ENCODE assay signal across 14 cellular contexts in the genomic region with DNA sequence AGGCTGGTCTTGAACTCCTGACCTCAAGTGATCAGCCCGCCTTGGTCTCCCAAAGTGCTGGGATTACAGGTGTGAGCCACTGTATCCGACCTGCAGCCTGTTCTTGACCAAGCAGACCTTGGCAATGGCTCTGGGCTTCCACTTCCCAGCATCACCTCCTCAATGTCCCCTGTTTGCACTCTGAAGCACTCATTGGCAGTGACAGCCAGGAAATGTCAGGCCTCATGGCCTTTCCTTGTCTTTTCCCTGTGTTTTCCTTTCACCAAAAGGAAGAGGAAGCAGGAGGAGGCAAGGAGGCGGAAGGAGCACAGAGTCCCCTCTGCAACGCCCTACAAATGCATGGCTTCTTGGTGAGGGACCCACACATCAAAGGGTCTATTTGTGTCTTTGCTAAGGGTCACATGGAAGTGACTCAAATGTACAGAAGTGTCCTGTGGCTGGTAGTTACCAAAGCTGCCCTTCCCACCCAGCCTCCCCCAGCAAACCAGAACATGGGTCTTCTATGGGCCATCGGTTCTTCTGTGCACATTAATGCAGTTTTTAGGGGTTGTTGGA.
"Had no signal": no experiment of that assay in that cellular context is flagged by ENCODE, and none has a peak within 500 bp of the region (broad histone marks: within the 10 kb centered on the region; RNA-seq: fewer than 3 reads in every experiment).

No MANE protein-coding gene starts in this region.

- ATAC-seq: left colon; pancreas; stimulated activated memory B cell treated with anti-CD40 and anti-IgM and Interleukin-4, amounts not matched to agents 10 μg/mL and 1 μg/mL and 100 μg/mL, for 72 hours had no signal

- DNase-seq: activated CD4-positive, alpha-beta T cell treated with anti-CD3 and anti-CD28 coated beads, Interleukin-2, amount 50 U/mL, for 4 hours; activated naive CD4-positive, alpha-beta T cell treated with anti-CD3 and anti-CD28 coated beads for 36 hours; caudate nucleus; cortex of kidney; left colon; pancreas; small intestine; substantia nigra; transverse colon had no signal

- H3K9me3 ChIP-seq: adrenal gland, pancreas, transverse colon had no signal

- H3K27ac ChIP-seq: pancreas, transverse colon had no signal

- H3K27me3 ChIP-seq: adrenal gland, pancreas, transverse colon had no signal

- H3K4me3 ChIP-seq: adrenal gland, pancreas, transverse colon had no signal

- H3K9me3 Mint-ChIP-seq: neural crest cell had no signal

- H3K4me3 Mint-ChIP-seq: activated naive CD4-positive, alpha-beta T cell treated with anti-CD3 and anti-CD28 coated beads for 36 hours; activated T-helper 1 cell treated with anti-CD3 and anti-CD28 coated beads, Interleukin-12 subunit alpha, Interleukin-12 subunit beta, Interleukin-2, Interleukin-4 antibody, amounts not matched to agents 30 ng/mL and 10 ng/mL and 1 ng/mL, durations not matched to agents 14 hours and 24 hours and 36 hours; neural crest cell; stimulated activated memory B cell treated with anti-CD40 and anti-IgM and Interleukin-4, amounts not matched to agents 10 μg/mL and 1 μg/mL and 100 μg/mL, for 72 hours; T-helper 2 cell treated with Interferon-gamma antibody and Interleukin-4, amounts not matched to agents 5 μg/mL and 100 μg/mL, for 36 hours had no signal

- H3K27me3 Mint-ChIP-seq: stimulated activated memory B cell treated with anti-CD40 and anti-IgM and Interleukin-4, amounts not matched to agents 10 μg/mL and 1 μg/mL and 100 μg/mL, for 72 hours had no signal

- H3K4me1 ChIP-seq: pancreas had no signal

- H3K27ac Mint-ChIP-seq: activated naive CD4-positive, alpha-beta T cell treated with anti-CD3 and anti-CD28 coated beads for 36 hours; activated T-helper 1 cell treated with anti-CD3 and anti-CD28 coated beads, Interleukin-12 subunit alpha, Interleukin-12 subunit beta, Interleukin-2, Interleukin-4 antibody, amounts not matched to agents 30 ng/mL and 10 ng/mL and 1 ng/mL, durations not matched to agents 14 hours and 24 hours and 36 hours; stimulated activated memory B cell treated with anti-CD40 and anti-IgM and Interleukin-4, amounts not matched to agents 10 μg/mL and 1 μg/mL and 100 μg/mL, for 72 hours had no signal

- FAIRE-seq: pancreas, small intestine had no signal

- H3K36me3 ChIP-seq: adrenal gland, pancreas, transverse colon had no signal
